8 cellular contexts compared by ENCODE assay signal in the genomic region with DNA sequence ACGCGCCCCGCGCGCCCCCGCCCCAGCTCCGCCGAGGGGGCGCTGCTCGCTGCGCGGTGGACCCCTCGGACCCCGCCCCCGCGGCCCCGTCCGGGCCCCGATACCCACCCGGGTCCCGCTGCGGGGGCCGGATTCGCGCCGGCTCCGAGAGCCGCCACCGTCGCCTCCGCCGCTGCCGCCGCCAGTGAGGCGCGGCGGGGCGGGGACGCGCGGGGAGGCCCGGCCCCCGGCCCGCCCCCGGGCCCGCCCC. TPM values are rescaled to one million over a fixed set of nuclear protein-coding genes. Genes with fewer than 3 reads are reported as not detected.
DNase-seq lines count a peak whose midpoint lies in the region; ATAC-seq and TF ChIP-seq lines count a peak whose summit lies in the region.

A gene with protein sequence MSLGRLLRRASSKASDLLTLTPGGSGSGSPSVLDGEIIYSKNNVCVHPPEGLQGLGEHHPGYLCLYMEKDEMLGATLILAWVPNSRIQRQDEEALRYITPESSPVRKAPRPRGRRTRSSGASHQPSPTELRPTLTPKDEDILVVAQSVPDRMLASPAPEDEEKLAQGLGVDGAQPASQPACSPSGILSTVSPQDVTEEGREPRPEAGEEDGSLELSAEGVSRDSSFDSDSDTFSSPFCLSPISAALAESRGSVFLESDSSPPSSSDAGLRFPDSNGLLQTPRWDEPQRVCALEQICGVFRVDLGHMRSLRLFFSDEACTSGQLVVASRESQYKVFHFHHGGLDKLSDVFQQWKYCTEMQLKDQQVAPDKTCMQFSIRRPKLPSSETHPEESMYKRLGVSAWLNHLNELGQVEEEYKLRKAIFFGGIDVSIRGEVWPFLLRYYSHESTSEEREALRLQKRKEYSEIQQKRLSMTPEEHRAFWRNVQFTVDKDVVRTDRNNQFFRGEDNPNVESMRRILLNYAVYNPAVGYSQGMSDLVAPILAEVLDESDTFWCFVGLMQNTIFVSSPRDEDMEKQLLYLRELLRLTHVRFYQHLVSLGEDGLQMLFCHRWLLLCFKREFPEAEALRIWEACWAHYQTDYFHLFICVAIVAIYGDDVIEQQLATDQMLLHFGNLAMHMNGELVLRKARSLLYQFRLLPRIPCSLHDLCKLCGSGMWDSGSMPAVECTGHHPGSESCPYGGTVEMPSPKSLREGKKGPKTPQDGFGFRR (minus strand): TSS at position 186 of the 250 bp plus-strand sequence. CDS start 22,325 bp downstream, outside the sequence.

- peaks cover 0 to 12% (median 8%) of the 10 kb centered on the region in 3 donors for H3K27me3 Mint-ChIP-seq in naive B cell

- peaks cover 38% of the 10 kb centered on the region for H3K27me3 ChIP-seq in DOHH2 (ENCODE audit: control insufficient read depth, low read length)
- H3K27me3 ChIP-seq in NT2/D1 (ENCODE audit: insufficient read depth, insufficient read length), result peaks cover 9% of the 10 kb centered on the region
- no peaks in the 10 kb centered on the region for H3K27me3 ChIP-seq in endocrine pancreas (ENCODE audit: control insufficient read depth, insufficient read depth, low read length)

- in situ Hi-C loops in KBM-7 (cut with MboI; ENCODE audit: low pct_unique_long_range_greater_than_20kb, low sequenced_read_pairs), result no loop called here

- H3K4me3 ChIP-seq in DOHH2 (ENCODE audit: low read length) (peak within 1 kb of the TSS; percentile 73), NT2/D1 (ENCODE audit: insufficient read length, low read depth) (peak within 1 kb of the TSS; percentile 92), endocrine pancreas (ENCODE audit: control insufficient read depth, insufficient read depth, low read length) (no peak within 1 kb of the TSS)

- no peaks in the 10 kb centered on the region for H4K20me1 ChIP-seq in DOHH2 (ENCODE audit: control insufficient read depth, insufficient read depth, low read depth, low read length)

- peaks cover 7 to 25% (median 9%) of the 10 kb centered on the region in 3 donors for H3K4me1 Mint-ChIP-seq in naive B cell

- ATAC-seq in naive B cell (ENCODE audit: low read depth in 2 of 2) (no peak), HG02885 (IDR thresholded peaks at IDR 0.05; ENCODE audit: poor library complexity, unreplicated experiment) (no peak)

- H3K9me3 ChIP-seq in DOHH2 (ENCODE audit: control insufficient read depth, insufficient read depth, low read length) (no peaks in the 10 kb centered on the region), NT2/D1 (ENCODE audit: insufficient read depth, low read length) (no peaks in the 10 kb centered on the region), endocrine pancreas (ENCODE audit: control insufficient read depth, low read length) (no peaks in the 10 kb centered on the region)

- H3K9ac ChIP-seq in NT2/D1 (ENCODE audit: insufficient read length, low read depth) (peak within 1 kb of the TSS; percentile 93), endocrine pancreas (ENCODE audit: control insufficient read depth, insufficient read depth, low read length) (peak within 1 kb of the TSS; percentile 94)

- no peaks in the 10 kb centered on the region for H3K9me2 ChIP-seq in DOHH2 (replicated peaks; ENCODE audit: control insufficient read depth, low read length)

- no peaks in the 10 kb centered on the region for H3K36me3 ChIP-seq in DOHH2 (ENCODE audit: control insufficient read depth, low read length)
- H3K36me3 ChIP-seq in NT2/D1 (ENCODE audit: insufficient read depth, insufficient read length, low read length), result peaks cover 24% of the 10 kb centered on the region
- H3K36me3 ChIP-seq in endocrine pancreas (ENCODE audit: control insufficient read depth, insufficient read depth, low read length), result no peaks in the 10 kb centered on the region

- peak within 1 kb of the TSS; percentile 84 to 97 (median 92) for H3K4me3 Mint-ChIP-seq in naive B cell

- no peaks in the 10 kb centered on the region for H3K79me2 ChIP-seq in DOHH2 (ENCODE audit: control insufficient read depth, low read length)

- no peaks in the 10 kb centered on the region for H3K9me3 Mint-ChIP-seq in naive B cell

- DNase-seq in NT2/D1 (ENCODE audit: low read depth, low spot score) (no peak), naive B cell (no peak), inferior parietal cortex (ENCODE audit: extremely low spot score) (no peak), KBM-7 (no peak)
- no peak for DNase-seq in NK-92 treated with Interleukin-12 subunit alpha and Interleukin-12 subunit beta, amount 100 ng/mL, for 24 hours (lab: John Stamatoyannopoulos, UW)

- H3K27ac ChIP-seq in DOHH2 (ENCODE audit: low read depth, low read length), result no peak within 1 kb of the TSS

- H3K4me2 ChIP-seq in DOHH2 (ENCODE audit: low read length), result peak within 1 kb of the TSS; percentile 86

- H3K27ac Mint-ChIP-seq in naive B cell, result peak within 1 kb of the TSS; percentile 96 to 100 (median 98)

- TF ChIP-seq CTCF in DOHH2 (IDR thresholded peaks at IDR 0.05; ENCODE audit: low read depth, low read length, poor library complexity, severe bottlenecking), result no peak

- no peaks in the 10 kb centered on the region for H3K36me3 Mint-ChIP-seq in naive B cell

- no peaks in the 10 kb centered on the region for H3F3A ChIP-seq in DOHH2 (ENCODE audit: control insufficient read depth, insufficient read depth)

- peaks cover 11% of the 10 kb centered on the region for H3K4me1 ChIP-seq in DOHH2 (ENCODE audit: control insufficient read depth, low read length)
- peaks cover 2% of the 10 kb centered on the region for H3K4me1 ChIP-seq in NT2/D1 (ENCODE audit: insufficient read depth, insufficient read length)
- peaks cover 3% of the 10 kb centered on the region for H3K4me1 ChIP-seq in endocrine pancreas (ENCODE audit: control insufficient read depth, insufficient read depth, low read length)

RNA-seq across cellular contexts. Expression of the gene that starts here (rescaled TPM):
- 1 to 10 TPM in 3 of 6 donors, under 1 TPM in 2, not detected in 1; 0.31 to 2.6 (median 1.4) TPM for polyA plus RNA-seq in naive B cell (ENCODE audit: low read depth in 6 of 6)
